25 cellular contexts compared by ENCODE assay signal in the genomic region with DNA sequence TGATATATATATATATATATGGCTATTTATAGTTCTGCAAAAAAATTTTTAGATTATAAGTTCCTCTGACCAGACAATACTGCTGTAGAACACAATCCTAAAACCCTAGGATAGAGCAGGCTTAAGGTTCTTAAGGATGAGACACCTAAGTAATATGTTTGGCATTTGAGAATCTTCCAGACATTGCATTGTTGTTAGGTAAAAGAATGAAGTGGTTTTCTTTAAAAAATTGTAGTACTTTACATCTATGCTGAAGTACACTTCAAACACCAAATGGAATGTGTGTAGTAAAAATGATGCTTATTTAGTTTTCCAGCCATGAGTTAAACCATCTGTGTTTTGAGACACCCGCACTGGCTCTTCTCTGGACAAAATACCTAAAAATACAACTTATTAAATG.
DNase-seq lines count a peak whose midpoint lies in the region; ATAC-seq and TF ChIP-seq lines count a peak whose summit lies in the region.
"Had no signal": no experiment of that assay in that cellular context is flagged by ENCODE, and none has a peak within 500 bp of the region (broad histone marks: within the 10 kb centered on the region; RNA-seq: fewer than 3 reads in every experiment).

No MANE protein-coding gene starts in this region.

- no peak overlapping the region for H3K4me3 ChIP-seq in fibroblast of villous mesenchyme (ENCODE audit: low read depth, low read length)
- H3K4me3 ChIP-seq in smooth muscle cell = no peak overlapping the region
- H3K4me3 ChIP-seq: adrenal gland, left lung, suprapubic skin, upper lobe of right lung had no signal

- H3K36me3 ChIP-seq in smooth muscle cell (ENCODE audit: low read depth) = no peaks in the 10 kb centered on the region
- H3K36me3 ChIP-seq: adrenal gland, left lung, suprapubic skin, upper lobe of right lung had no signal

- H3K9me3 ChIP-seq in smooth muscle cell (replicated peaks; ENCODE audit: low read depth) (no peaks in the 10 kb centered on the region), T-helper 17 cell (ENCODE audit: control insufficient read depth, low read length, poor library complexity, severe bottlenecking) (no peaks in the 10 kb centered on the region)
- H3K9me3 ChIP-seq: adrenal gland, left lung, suprapubic skin, upper lobe of right lung had no signal

- no peak overlapping the region for H2AFZ ChIP-seq in smooth muscle cell (ENCODE audit: low read depth)
- H2AFZ ChIP-seq: parathyroid adenoma had no signal

- ATAC-seq in T-helper 17 cell (no peak), HG02763 (IDR thresholded peaks at IDR 0.05; ENCODE audit: unreplicated experiment) (no peak)
- ATAC-seq: left lung, upper lobe of right lung had no signal

- no peaks in the 10 kb centered on the region for H4K20me1 ChIP-seq in smooth muscle cell (ENCODE audit: low read depth)

- H3K9ac ChIP-seq in smooth muscle cell (ENCODE audit: low read depth) = no peak overlapping the region
- H3K9ac ChIP-seq: parathyroid adenoma had no signal

- H3K79me2 ChIP-seq in smooth muscle cell (ENCODE audit: low read depth) = no peaks in the 10 kb centered on the region
- H3K79me2 ChIP-seq: parathyroid adenoma had no signal

- no peaks in the 10 kb centered on the region for H3K27me3 Mint-ChIP-seq in T-helper 17 cell
- H3K27me3 Mint-ChIP-seq: B cell, memory B cell had no signal

- H3K27ac Mint-ChIP-seq in T-helper 17 cell = no peak overlapping the region
- H3K27ac Mint-ChIP-seq: activated naive CD4-positive, alpha-beta T cell treated with anti-CD3 and anti-CD28 coated beads for 36 hours; B cell; memory B cell; T-helper 1 cell treated with Interleukin-12 subunit alpha and Interleukin-12 subunit beta and Interleukin-4 antibody, amounts not matched to agents 30 μg/mL and 1 μg/mL, for 36 hours had no signal

- no peaks in the 10 kb centered on the region for H3K27me3 ChIP-seq in smooth muscle cell (ENCODE audit: low read depth)
- H3K27me3 ChIP-seq: adrenal gland, left lung, suprapubic skin, upper lobe of right lung had no signal

- no peaks in the 10 kb centered on the region for H3K36me3 Mint-ChIP-seq in T-helper 17 cell (ENCODE audit: low read depth)
- H3K36me3 Mint-ChIP-seq: memory B cell had no signal

- no peak overlapping the region for H3K4me2 ChIP-seq in smooth muscle cell

- no peaks in the 10 kb centered on the region for H3K4me1 ChIP-seq in smooth muscle cell (ENCODE audit: low read depth)
- H3K4me1 ChIP-seq: adrenal gland, left lung, parathyroid adenoma, suprapubic skin, upper lobe of right lung had no signal

- H3K4me3 Mint-ChIP-seq in T-helper 17 cell = no peak overlapping the region
- H3K4me3 Mint-ChIP-seq: activated naive CD4-positive, alpha-beta T cell treated with anti-CD3 and anti-CD28 coated beads for 36 hours; B cell; memory B cell; T-helper 1 cell treated with Interleukin-12 subunit alpha and Interleukin-12 subunit beta and Interleukin-4 antibody, amounts not matched to agents 30 μg/mL and 1 μg/mL, for 36 hours had no signal

- WGBS in smooth muscle cell (ENCODE audit: low lambda C conversion rate) = 68% methylated on average over 1 of the region's 1 CpG

- no peak for TF ChIP-seq CTCF in fibroblast of villous mesenchyme (IDR thresholded peaks at IDR 0.05; ENCODE audit: insufficient read depth, low read depth, low read length)
- TF ChIP-seq CTCF in smooth muscle cell (IDR thresholded peaks at IDR 0.05; ENCODE audit: borderline replicate concordance, insufficient read depth, poor library complexity, severe bottlenecking) = no peak

- no peaks in the 10 kb centered on the region for H3F3A ChIP-seq in smooth muscle cell (ENCODE audit: low read depth)

- H3K4me1 Mint-ChIP-seq in T-helper 17 cell = no peaks in the 10 kb centered on the region
- H3K4me1 Mint-ChIP-seq: B cell, memory B cell had no signal

- H3K27ac ChIP-seq in smooth muscle cell (ENCODE audit: low read depth) = peak overlapping the region; percentile 3
- H3K27ac ChIP-seq: adrenal gland, left lung, parathyroid adenoma, suprapubic skin, upper lobe of right lung had no signal

- DNase-seq in ELR (ENCODE audit: low read depth) (peak; percentile 49), NCI-H226 (peak; percentile 41), fibroblast of villous mesenchyme (ENCODE audit: low read depth) (peak; percentile 24), smooth muscle cell (lab: John Stamatoyannopoulos, UW; ENCODE audit: unreplicated experiment) (no peak), AG08396 (ENCODE audit: low spot score) (no peak), T-helper 17 cell (no peak)
- DNase-seq: activated CD4-positive, alpha-beta T cell treated with anti-CD3 and anti-CD28 coated beads, Interleukin-2, amount 50 U/mL, for 4 hours; activated naive CD4-positive, alpha-beta T cell treated with anti-CD3 and anti-CD28 coated beads for 36 hours; adrenal gland; DMS153; left lung; NCI-H1105; NCI-H1930; NCI-H526; retina; small intestine; stimulated activated CD4-positive, alpha-beta T cell treated with anti-CD3 and anti-CD28 coated beads, Interleukin-1b, Interleukin-23, amount 100 ng/mL, for 48 hours; stimulated activated naive CD4-positive, alpha-beta T cell treated with Interleukin-2 at 50 U/mL for 16 hours; upper lobe of right lung had no signal

Comparison
In these comparisons a context has a peak if more than half of its experiments do, and no peak if none do; other contexts are left out.
1. DNase-seq: peak in ELR (single experiment), NCI-H226 (single experiment) and fibroblast of villous mesenchyme (single experiment); none in smooth muscle cell (single experiment), AG08396 (single experiment) and T-helper 17 cell (0 of 3).